1 cellular context compared by ENCODE assay signal in the genomic region with DNA sequence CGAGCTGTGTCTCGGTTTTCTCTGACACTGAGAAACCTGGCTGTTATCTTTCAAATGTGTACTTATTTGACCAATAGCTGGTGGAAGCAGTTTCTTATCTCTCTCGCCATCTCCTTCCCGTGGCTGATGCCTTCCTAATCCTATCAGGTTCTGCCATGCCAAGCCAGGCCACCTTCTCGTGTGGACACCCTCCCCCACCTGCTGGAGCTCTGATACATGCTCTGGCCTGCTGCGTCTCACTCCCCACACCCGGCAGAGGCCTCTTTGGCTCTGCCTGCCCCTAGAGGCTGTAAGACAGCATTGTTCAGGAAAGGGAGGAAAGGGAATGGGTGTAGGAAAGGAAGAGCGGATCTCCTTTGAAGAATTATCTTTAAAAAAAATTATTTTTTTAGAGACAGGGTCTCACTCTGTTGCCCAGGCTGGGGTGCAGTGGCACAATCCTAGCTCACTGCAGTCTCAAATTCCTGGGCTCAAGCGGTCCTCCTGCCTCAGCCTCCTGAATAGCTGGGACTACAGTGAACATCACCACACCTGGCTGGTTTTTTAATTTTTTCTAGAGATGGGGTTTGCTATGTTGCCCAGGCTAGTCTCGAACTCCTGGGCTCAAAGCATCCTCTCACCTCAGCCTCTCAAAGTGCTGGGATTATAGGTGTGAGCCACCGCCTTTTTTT.
A peak's percentile ranks its signal among the peaks of the same experiment; 100 is the strongest.
TF ChIP-seq lines count a peak whose summit lies in the region.

No MANE protein-coding gene starts in this region.

TF ChIP-seq in HepG2, 621 proteins besides CTCF, POLR2A, EP300 and RAD21 (continued from another document and continues in another):
- TF ChIP-seq, protein P1, sequence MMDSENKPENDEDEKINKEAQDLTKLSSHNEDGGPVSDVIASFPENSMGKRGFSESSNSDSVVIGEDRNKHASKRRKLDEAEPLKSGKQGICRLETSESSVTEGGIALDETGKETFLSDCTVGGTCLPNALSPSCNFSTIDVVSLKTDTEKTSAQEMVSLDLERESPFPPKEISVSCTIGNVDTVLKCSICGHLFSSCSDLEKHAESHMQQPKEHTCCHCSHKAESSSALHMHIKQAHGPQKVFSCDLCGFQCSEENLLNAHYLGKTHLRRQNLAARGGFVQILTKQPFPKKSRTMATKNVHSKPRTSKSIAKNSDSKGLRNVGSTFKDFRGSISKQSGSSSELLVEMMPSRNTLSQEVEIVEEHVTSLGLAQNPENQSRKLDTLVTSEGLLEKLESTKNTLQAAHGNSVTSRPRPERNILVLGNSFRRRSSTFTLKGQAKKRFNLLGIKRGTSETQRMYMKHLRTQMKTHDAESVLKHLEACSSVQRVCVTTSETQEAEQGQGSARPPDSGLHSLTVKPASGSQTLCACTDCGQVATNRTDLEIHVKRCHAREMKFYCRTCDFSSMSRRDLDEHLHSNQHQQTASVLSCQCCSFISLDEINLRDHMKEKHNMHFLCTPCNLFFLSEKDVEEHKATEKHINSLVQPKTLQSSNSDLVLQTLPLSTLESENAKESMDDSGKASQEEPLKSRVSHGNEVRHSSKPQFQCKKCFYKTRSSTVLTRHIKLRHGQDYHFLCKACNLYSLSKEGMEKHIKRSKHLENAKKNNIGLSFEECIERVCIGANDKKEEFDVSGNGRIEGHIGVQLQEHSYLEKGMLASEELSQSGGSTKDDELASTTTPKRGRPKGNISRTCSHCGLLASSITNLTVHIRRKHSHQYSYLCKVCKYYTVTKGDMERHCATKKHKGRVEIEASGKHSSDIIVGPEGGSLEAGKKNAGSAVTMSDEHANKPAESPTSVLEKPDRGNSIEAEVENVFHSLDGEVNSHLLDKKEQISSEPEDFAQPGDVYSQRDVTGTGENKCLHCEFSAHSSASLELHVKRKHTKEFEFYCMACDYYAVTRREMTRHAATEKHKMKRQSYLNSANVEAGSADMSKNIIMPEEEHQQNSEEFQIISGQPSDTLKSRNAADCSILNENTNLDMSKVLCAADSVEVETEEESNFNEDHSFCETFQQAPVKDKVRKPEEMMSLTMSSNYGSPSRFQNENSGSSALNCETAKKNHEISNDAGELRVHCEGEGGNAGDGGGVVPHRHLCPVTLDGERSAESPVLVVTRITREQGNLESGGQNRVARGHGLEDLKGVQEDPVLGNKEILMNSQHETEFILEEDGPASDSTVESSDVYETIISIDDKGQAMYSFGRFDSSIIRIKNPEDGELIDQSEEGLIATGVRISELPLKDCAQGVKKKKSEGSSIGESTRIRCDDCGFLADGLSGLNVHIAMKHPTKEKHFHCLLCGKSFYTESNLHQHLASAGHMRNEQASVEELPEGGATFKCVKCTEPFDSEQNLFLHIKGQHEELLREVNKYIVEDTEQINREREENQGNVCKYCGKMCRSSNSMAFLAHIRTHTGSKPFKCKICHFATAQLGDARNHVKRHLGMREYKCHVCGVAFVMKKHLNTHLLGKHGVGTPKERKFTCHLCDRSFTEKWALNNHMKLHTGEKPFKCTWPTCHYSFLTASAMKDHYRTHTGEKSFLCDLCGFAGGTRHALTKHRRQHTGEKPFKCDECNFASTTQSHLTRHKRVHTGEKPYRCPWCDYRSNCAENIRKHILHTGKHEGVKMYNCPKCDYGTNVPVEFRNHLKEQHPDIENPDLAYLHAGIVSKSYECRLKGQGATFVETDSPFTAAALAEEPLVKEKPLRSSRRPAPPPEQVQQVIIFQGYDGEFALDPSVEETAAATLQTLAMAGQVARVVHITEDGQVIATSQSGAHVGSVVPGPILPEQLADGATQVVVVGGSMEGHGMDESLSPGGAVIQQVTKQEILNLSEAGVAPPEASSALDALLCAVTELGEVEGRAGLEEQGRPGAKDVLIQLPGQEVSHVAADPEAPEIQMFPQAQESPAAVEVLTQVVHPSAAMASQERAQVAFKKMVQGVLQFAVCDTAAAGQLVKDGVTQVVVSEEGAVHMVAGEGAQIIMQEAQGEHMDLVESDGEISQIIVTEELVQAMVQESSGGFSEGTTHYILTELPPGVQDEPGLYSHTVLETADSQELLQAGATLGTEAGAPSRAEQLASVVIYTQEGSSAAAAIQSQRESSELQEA (CRISPR knock-in tag; IDR thresholded peaks at IDR 0.05; ENCODE audit: not compliant biosample characterization), result no peak
- TF ChIP-seq RFX1 (IDR thresholded peaks at IDR 0.05) (no peak), ZNF598 (CRISPR knock-in tag; IDR thresholded peaks at IDR 0.05; ENCODE audit: borderline replicate concordance) (no peak), THAP11 (CRISPR knock-in tag; IDR thresholded peaks at IDR 0.05) (peak; percentile 49; the same call in 1 of the 2 replicates), FOXO1 (CRISPR knock-in tag; IDR thresholded peaks at IDR 0.05) (0 out of 2 replicates have a peak, but pooled peaks have one; percentile 33), HNF4G (IDR thresholded peaks at IDR 0.05; ENCODE audit: borderline replicate concordance, low read depth, low read length) (no peak), HNF4G (CRISPR knock-in tag; IDR thresholded peaks at IDR 0.05; ENCODE audit: borderline replicate concordance, low read depth) (no peak), ESRRA (CRISPR knock-in tag; IDR thresholded peaks at IDR 0.05; ENCODE audit: low read depth) (no peak), ZNF816 (CRISPR knock-in tag; IDR thresholded peaks at IDR 0.05; ENCODE audit: borderline replicate concordance) (no peak), ZNF614 (CRISPR knock-in tag; IDR thresholded peaks at IDR 0.05; ENCODE audit: borderline replicate concordance) (0 out of 2 replicates have a peak, but pooled peaks have one; percentile 30), ZMYM4 (CRISPR knock-in tag; IDR thresholded peaks at IDR 0.05) (peak; percentile 61), CBX5 (CRISPR knock-in tag; IDR thresholded peaks at IDR 0.05; ENCODE audit: borderline replicate concordance) (peak; percentile 68; the same call in 1 of the 2 replicates), BCL6 (CRISPR knock-in tag; IDR thresholded peaks at IDR 0.05) (no peak), PHF8 (CRISPR knock-in tag; IDR thresholded peaks at IDR 0.05) (peak; percentile 28; the same call in 1 of the 2 replicates), HOXA7 (CRISPR knock-in tag; IDR thresholded peaks at IDR 0.05) (no peak), PPARG (CRISPR knock-in tag; conservative IDR thresholded peaks at IDR 0.05) (no peak; the same call in 1 of the 2 replicates), ZNF382 (CRISPR knock-in tag; IDR thresholded peaks at IDR 0.05; ENCODE audit: borderline replicate concordance) (no peak), ZZZ3 (CRISPR knock-in tag; IDR thresholded peaks at IDR 0.05; ENCODE audit: borderline replicate concordance) (no peak), ZKSCAN5 (CRISPR knock-in tag; IDR thresholded peaks at IDR 0.05) (no peak), ZNF577 (CRISPR knock-in tag; IDR thresholded peaks at IDR 0.05; ENCODE audit: borderline replicate concordance, low read depth) (no peak), ZNF572 (CRISPR knock-in tag; IDR thresholded peaks at IDR 0.05) (no peak), FOXM1 (CRISPR knock-in tag; IDR thresholded peaks at IDR 0.05) (no peak), ZNF430 (CRISPR knock-in tag; IDR thresholded peaks at IDR 0.05) (no peak), SRSF4 (IDR thresholded peaks at IDR 0.05; ENCODE audit: low read depth, low read length, poor library complexity, severe bottlenecking) (no peak)
- TF ChIP-seq, protein P2, sequence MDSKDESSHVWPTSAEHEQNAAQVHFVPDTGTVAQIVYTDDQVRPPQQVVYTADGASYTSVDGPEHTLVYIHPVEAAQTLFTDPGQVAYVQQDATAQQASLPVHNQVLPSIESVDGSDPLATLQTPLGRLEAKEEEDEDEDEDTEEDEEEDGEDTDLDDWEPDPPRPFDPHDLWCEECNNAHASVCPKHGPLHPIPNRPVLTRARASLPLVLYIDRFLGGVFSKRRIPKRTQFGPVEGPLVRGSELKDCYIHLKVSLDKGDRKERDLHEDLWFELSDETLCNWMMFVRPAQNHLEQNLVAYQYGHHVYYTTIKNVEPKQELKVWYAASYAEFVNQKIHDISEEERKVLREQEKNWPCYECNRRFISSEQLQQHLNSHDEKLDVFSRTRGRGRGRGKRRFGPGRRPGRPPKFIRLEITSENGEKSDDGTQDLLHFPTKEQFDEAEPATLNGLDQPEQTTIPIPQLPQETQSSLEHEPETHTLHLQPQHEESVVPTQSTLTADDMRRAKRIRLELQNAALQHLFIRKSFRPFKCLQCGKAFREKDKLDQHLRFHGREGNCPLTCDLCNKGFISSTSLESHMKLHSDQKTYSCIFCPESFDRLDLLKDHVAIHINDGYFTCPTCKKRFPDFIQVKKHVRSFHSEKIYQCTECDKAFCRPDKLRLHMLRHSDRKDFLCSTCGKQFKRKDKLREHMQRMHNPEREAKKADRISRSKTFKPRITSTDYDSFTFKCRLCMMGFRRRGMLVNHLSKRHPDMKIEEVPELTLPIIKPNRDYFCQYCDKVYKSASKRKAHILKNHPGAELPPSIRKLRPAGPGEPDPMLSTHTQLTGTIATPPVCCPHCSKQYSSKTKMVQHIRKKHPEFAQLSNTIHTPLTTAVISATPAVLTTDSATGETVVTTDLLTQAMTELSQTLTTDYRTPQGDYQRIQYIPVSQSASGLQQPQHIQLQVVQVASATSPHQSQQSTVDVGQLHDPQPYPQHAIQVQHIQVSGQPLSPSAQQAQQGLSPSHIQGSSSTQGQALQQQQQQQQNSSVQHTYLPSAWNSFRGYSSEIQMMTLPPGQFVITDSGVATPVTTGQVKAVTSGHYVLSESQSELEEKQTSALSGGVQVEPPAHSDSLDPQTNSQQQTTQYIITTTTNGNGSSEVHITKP (CRISPR knock-in tag; IDR thresholded peaks at IDR 0.05; ENCODE audit: low read depth), result no peak
- TF ChIP-seq, protein P3, sequence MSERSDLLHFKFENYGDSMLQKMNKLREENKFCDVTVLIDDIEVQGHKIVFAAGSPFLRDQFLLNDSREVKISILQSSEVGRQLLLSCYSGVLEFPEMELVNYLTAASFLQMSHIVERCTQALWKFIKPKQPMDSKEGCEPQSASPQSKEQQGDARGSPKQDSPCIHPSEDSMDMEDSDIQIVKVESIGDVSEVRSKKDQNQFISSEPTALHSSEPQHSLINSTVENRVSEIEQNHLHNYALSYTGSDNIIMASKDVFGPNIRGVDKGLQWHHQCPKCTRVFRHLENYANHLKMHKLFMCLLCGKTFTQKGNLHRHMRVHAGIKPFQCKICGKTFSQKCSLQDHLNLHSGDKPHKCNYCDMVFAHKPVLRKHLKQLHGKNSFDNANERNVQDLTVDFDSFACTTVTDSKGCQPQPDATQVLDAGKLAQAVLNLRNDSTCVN (CRISPR knock-in tag; IDR thresholded peaks at IDR 0.05; ENCODE audit: borderline replicate concordance), result peak; percentile 38; the same call in 1 of the 2 replicates
- TF ChIP-seq, protein P4, sequence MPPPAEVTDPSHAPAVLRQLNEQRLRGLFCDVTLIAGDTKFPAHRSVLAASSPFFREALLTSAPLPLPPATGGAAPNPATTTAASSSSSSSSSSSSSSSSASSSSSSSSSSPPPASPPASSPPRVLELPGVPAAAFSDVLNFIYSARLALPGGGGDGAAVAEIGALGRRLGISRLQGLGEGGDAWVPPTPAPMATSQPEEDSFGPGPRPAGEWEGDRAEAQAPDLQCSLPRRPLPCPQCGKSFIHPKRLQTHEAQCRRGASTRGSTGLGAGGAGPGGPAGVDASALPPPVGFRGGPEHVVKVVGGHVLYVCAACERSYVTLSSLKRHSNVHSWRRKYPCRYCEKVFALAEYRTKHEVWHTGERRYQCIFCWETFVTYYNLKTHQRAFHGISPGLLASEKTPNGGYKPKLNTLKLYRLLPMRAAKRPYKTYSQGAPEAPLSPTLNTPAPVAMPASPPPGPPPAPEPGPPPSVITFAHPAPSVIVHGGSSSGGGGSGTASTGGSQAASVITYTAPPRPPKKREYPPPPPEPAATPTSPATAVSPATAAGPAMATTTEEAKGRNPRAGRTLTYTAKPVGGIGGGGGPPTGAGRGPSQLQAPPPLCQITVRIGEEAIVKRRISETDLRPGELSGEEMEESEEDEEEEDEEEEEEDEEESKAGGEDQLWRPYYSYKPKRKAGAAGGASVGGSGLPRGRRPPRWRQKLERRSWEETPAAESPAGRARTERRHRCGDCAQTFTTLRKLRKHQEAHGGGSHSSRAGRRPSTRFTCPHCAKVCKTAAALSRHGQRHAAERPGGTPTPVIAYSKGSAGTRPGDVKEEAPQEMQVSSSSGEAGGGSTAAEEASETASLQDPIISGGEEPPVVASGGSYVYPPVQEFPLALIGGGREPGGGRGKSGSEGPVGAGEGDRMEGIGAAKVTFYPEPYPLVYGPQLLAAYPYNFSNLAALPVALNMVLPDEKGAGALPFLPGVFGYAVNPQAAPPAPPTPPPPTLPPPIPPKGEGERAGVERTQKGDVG (CRISPR knock-in tag; IDR thresholded peaks at IDR 0.05; ENCODE audit: borderline replicate concordance), result no peak
- TF ChIP-seq, protein P5, sequence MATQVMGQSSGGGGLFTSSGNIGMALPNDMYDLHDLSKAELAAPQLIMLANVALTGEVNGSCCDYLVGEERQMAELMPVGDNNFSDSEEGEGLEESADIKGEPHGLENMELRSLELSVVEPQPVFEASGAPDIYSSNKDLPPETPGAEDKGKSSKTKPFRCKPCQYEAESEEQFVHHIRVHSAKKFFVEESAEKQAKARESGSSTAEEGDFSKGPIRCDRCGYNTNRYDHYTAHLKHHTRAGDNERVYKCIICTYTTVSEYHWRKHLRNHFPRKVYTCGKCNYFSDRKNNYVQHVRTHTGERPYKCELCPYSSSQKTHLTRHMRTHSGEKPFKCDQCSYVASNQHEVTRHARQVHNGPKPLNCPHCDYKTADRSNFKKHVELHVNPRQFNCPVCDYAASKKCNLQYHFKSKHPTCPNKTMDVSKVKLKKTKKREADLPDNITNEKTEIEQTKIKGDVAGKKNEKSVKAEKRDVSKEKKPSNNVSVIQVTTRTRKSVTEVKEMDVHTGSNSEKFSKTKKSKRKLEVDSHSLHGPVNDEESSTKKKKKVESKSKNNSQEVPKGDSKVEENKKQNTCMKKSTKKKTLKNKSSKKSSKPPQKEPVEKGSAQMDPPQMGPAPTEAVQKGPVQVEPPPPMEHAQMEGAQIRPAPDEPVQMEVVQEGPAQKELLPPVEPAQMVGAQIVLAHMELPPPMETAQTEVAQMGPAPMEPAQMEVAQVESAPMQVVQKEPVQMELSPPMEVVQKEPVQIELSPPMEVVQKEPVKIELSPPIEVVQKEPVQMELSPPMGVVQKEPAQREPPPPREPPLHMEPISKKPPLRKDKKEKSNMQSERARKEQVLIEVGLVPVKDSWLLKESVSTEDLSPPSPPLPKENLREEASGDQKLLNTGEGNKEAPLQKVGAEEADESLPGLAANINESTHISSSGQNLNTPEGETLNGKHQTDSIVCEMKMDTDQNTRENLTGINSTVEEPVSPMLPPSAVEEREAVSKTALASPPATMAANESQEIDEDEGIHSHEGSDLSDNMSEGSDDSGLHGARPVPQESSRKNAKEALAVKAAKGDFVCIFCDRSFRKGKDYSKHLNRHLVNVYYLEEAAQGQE (IDR thresholded peaks at IDR 0.05; ENCODE audit: borderline replicate concordance in 1 of 2, low read depth in 1 of 2, low read length in 2 of 2), result no peak
- TF ChIP-seq, protein P6, sequence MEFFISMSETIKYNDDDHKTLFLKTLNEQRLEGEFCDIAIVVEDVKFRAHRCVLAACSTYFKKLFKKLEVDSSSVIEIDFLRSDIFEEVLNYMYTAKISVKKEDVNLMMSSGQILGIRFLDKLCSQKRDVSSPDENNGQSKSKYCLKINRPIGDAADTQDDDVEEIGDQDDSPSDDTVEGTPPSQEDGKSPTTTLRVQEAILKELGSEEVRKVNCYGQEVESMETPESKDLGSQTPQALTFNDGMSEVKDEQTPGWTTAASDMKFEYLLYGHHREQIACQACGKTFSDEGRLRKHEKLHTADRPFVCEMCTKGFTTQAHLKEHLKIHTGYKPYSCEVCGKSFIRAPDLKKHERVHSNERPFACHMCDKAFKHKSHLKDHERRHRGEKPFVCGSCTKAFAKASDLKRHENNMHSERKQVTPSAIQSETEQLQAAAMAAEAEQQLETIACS (CRISPR knock-in tag; IDR thresholded peaks at IDR 0.05), result no peak
- TF ChIP-seq, protein P7, sequence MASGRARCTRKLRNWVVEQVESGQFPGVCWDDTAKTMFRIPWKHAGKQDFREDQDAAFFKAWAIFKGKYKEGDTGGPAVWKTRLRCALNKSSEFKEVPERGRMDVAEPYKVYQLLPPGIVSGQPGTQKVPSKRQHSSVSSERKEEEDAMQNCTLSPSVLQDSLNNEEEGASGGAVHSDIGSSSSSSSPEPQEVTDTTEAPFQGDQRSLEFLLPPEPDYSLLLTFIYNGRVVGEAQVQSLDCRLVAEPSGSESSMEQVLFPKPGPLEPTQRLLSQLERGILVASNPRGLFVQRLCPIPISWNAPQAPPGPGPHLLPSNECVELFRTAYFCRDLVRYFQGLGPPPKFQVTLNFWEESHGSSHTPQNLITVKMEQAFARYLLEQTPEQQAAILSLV (CRISPR knock-in tag; IDR thresholded peaks at IDR 0.05; ENCODE audit: borderline replicate concordance), result peak; percentile 35; the same call in 1 of the 2 replicates
